Comparison of ENCODE assay signal across 1 cellular context in genomic region chr16:14483819-14484385, GRCh38.
TF ChIP-seq lines count a peak whose summit lies in the region.

No MANE protein-coding gene starts in this region.

TF ChIP-seq in A549, 52 proteins besides CTCF, POLR2A, EP300 and RAD21 (continued from another document):
- TF ChIP-seq USF2 (IDR thresholded peaks at IDR 0.05): no peak
- no peak for TF ChIP-seq GATA3 (IDR thresholded peaks at IDR 0.05; ENCODE audit: borderline replicate concordance)
TF ChIP-seq in A549: peak in this region for 0.
